ENCODE assay signal across 1 cellular context in genomic region chr18:9741461-9741820, GRCh38.
TF ChIP-seq lines count a peak whose summit lies in the region.

No MANE protein-coding gene starts in this region.

TF ChIP-seq in H1, 55 proteins besides CTCF, POLR2A, EP300 and RAD21 (continued from another document):
- TF ChIP-seq CHD7 (IDR thresholded peaks at IDR 0.05; ENCODE audit: insufficient replicate concordance, low read length) (no peak), CBX8 (IDR thresholded peaks at IDR 0.05; ENCODE audit: borderline replicate concordance, low read depth, low read length) (no peak), CHD1 (IDR thresholded peaks at IDR 0.05; ENCODE audit: low read depth, low read length) (no peak), E2F6 (IDR thresholded peaks at IDR 0.05) (no peak), KDM5A (IDR thresholded peaks at IDR 0.05; ENCODE audit: low read length) (no peak), BRCA1 (IDR thresholded peaks at IDR 0.05; ENCODE audit: low read depth, low read length) (no peak), SP2 (IDR thresholded peaks at IDR 0.05; ENCODE audit: low read length) (no peak), ATF2 (IDR thresholded peaks at IDR 0.05; ENCODE audit: low read length) (no peak), SIX5 (IDR thresholded peaks at IDR 0.05; ENCODE audit: low read depth, low read length) (no peak), JUN (IDR thresholded peaks at IDR 0.05; ENCODE audit: low read depth, low read length) (no peak), PHF8 (conservative IDR thresholded peaks at IDR 0.05; ENCODE audit: low read depth, low read length) (no peak), HDAC2 (IDR thresholded peaks at IDR 0.05; ENCODE audit: borderline replicate concordance in 1 of 2, low read depth in 2 of 2, low read length in 2 of 2) (no peak)
